In the genomic region with DNA sequence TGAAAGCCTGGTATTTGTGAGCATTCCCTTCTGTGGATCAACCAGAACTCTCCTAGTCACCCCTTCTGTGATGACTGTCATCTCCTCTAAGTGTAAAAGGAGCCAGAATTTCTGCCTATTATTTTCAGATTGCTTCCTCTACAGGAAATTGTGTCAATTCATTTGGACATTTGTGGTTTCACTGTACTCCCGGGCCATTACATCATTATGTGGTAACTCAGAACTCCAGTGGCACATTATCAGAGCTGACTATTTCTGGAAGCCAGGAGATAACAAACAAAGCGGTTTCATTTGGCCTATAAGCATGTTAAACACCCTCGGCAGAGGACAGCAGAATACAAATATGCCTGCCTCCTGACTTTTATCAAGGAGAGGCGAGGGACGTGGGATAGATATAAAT, we compare ENCODE assay signal across 14 cellular contexts.
DNase-seq lines count a peak whose midpoint lies in the region; ATAC-seq and TF ChIP-seq lines count a peak whose summit lies in the region.
"Had no signal": no experiment of that assay in that cellular context is flagged by ENCODE, and none has a peak within 500 bp of the region (broad histone marks: within the 10 kb centered on the region; RNA-seq: fewer than 3 reads in every experiment).

No MANE protein-coding gene starts in this region.

- H3K4me3 Mint-ChIP-seq in progenitor cell of endocrine pancreas (ENCODE audit: low read depth): no peak overlapping the region
- H3K4me3 Mint-ChIP-seq: stimulated activated naive B cell treated with anti-CD40 and anti-IgM and Interleukin-4, amounts not matched to agents 10 μg/mL and 1 μg/mL and 100 μg/mL, for 72 hours had no signal

- H3K9me3 Mint-ChIP-seq in progenitor cell of endocrine pancreas (ENCODE audit: low read depth): no peaks in the 10 kb centered on the region
- H3K9me3 Mint-ChIP-seq: stimulated activated naive B cell treated with anti-CD40 and anti-IgM and Interleukin-4, amounts not matched to agents 10 μg/mL and 1 μg/mL and 100 μg/mL, for 72 hours had no signal

- H3K36me3 Mint-ChIP-seq in progenitor cell of endocrine pancreas (ENCODE audit: insufficient read depth): no peaks in the 10 kb centered on the region
- H3K36me3 Mint-ChIP-seq: stimulated activated naive B cell treated with anti-CD40 and anti-IgM and Interleukin-4, amounts not matched to agents 10 μg/mL and 1 μg/mL and 100 μg/mL, for 72 hours had no signal

- H3K27me3 Mint-ChIP-seq in progenitor cell of endocrine pancreas: no peaks in the 10 kb centered on the region
- H3K27me3 Mint-ChIP-seq: stimulated activated naive B cell treated with anti-CD40 and anti-IgM and Interleukin-4, amounts not matched to agents 10 μg/mL and 1 μg/mL and 100 μg/mL, for 72 hours had no signal

- ATAC-seq in sciatic nerve: peak; percentile 60
- ATAC-seq: left lung; stimulated activated naive B cell treated with anti-CD40 and anti-IgM and Interleukin-4, amounts not matched to agents 10 μg/mL and 1 μg/mL and 100 μg/mL, for 72 hours had no signal

- H3K4me1 Mint-ChIP-seq in progenitor cell of endocrine pancreas (ENCODE audit: low read depth): no peaks in the 10 kb centered on the region

- TF ChIP-seq POLR2A in erythroblast (IDR thresholded peaks at IDR 0.05; ENCODE audit: low read length): no peak

- no peak for TF ChIP-seq CTCF in progenitor cell of endocrine pancreas (IDR thresholded peaks at IDR 0.05; ENCODE audit: unreplicated experiment)

- DNase-seq in DMS53 (lab: John Stamatoyannopoulos, UW) (peak; percentile 34), DMS53 treated with DMSO at 0.1 percent for 48 hours (lab: John Stamatoyannopoulos, UW; ENCODE audit: unreplicated experiment) (no peak), NOMO-1 (lab: John Stamatoyannopoulos, UW; ENCODE audit: unreplicated experiment in 2 of 2) (peak; percentile 61 to 83), erythroblast (lab: John Stamatoyannopoulos, UW) (peak; percentile 43 to 64), sciatic nerve (ENCODE audit: low spot score) (no peak), progenitor cell of endocrine pancreas (ENCODE audit: low spot score, unreplicated experiment) (no peak), COR-L47 (lab: John Stamatoyannopoulos, UW) (no peak), NCI-H526 (lab: John Stamatoyannopoulos, UW) (no peak)
- DNase-seq: activated T-cell treated with anti-CD3 and anti-CD28 coated beads, Interleukin-2, amount 50 U/mL, for 1 hour; caudate nucleus; left lung; NCI-H187; Peyer's patch; stimulated activated naive B cell treated with anti-CD40 and anti-IgM and Interleukin-4, amounts not matched to agents 10 μg/mL and 1 μg/mL and 100 μg/mL, for 72 hours had no signal

- intact Hi-C loops in sciatic nerve (cut with DNase I): no loop called here

- H3K27ac Mint-ChIP-seq in progenitor cell of endocrine pancreas: no peak overlapping the region
- H3K27ac Mint-ChIP-seq: stimulated activated naive B cell treated with anti-CD40 and anti-IgM and Interleukin-4, amounts not matched to agents 10 μg/mL and 1 μg/mL and 100 μg/mL, for 72 hours had no signal

Comparison
In these comparisons a context has a peak if more than half of its experiments do, and no peak if none do; other contexts are left out.
1. DNase-seq: peak in DMS53 (single experiment), NOMO-1 (2 of 2) and erythroblast (2 of 2); none in DMS53 treated with DMSO at 0.1 percent for 48 hours (single experiment), sciatic nerve (single experiment), progenitor cell of endocrine pancreas (single experiment), COR-L47 (single experiment) and NCI-H526 (0 of 2).